In genomic region chr2:86440631-86441391, GRCh38 we compare ENCODE assay signal across 1 cellular context.
TF ChIP-seq lines count a peak whose summit lies in the region.

Gene KDM3A (plus strand): TSS chr2:86441371. CDS start chr2:86442048, 677 bp downstream.

TF ChIP-seq in HepG2, 621 proteins besides CTCF, POLR2A, EP300 and RAD21 (continued from another document and continues in another):
- TF ChIP-seq UBTF (CRISPR knock-in tag; IDR thresholded peaks at IDR 0.05) (peak; percentile 78), ZNF710 (CRISPR knock-in tag; IDR thresholded peaks at IDR 0.05; ENCODE audit: borderline replicate concordance) (no peak; the same call in 1 of the 2 replicates), ZNF329 (CRISPR knock-in tag; IDR thresholded peaks at IDR 0.05; ENCODE audit: low read depth) (peak; percentile 95), FOXK2 (IDR thresholded peaks at IDR 0.05) (peak; percentile 44; the same call in 1 of the 2 replicates), ZHX1 (CRISPR knock-in tag; IDR thresholded peaks at IDR 0.05; ENCODE audit: low read depth) (peak; percentile 96), ZNF850 (CRISPR knock-in tag; conservative IDR thresholded peaks at IDR 0.05) (0 out of 2 replicates have a peak, but pooled peaks have one; percentile 75), NR0B2 (CRISPR knock-in tag; IDR thresholded peaks at IDR 0.05) (peak; percentile 95), PAX8 (CRISPR knock-in tag; IDR thresholded peaks at IDR 0.05; ENCODE audit: borderline replicate concordance) (peak; percentile 62; the same call in 1 of the 2 replicates), NFE2L1 (CRISPR knock-in tag; IDR thresholded peaks at IDR 0.05; ENCODE audit: borderline replicate concordance) (peak; percentile 76; the same call in 1 of the 2 replicates), PCBP1 (IDR thresholded peaks at IDR 0.05; ENCODE audit: borderline replicate concordance, low read depth, low read length) (peak; percentile 99), AFF4 (CRISPR knock-in tag; IDR thresholded peaks at IDR 0.05) (no peak; the same call in 1 of the 2 replicates), GRHL1 (CRISPR knock-in tag; conservative IDR thresholded peaks at IDR 0.05) (no peak), ZNF543 (CRISPR knock-in tag; IDR thresholded peaks at IDR 0.05) (peak; percentile 97), SIX1 (CRISPR knock-in tag; IDR thresholded peaks at IDR 0.05; ENCODE audit: borderline replicate concordance) (peak; percentile 57; the same call in 1 of the 2 replicates), STAG1 (CRISPR knock-in tag; IDR thresholded peaks at IDR 0.05) (no peak), ZNF704 (CRISPR knock-in tag; IDR thresholded peaks at IDR 0.05; ENCODE audit: borderline replicate concordance) (peak; percentile 99), TRIM24 (CRISPR knock-in tag; IDR thresholded peaks at IDR 0.05) (no peak; the same call in 1 of the 2 replicates), ZNF263 (CRISPR knock-in tag; IDR thresholded peaks at IDR 0.05) (peak; percentile 97), ZNF343 (CRISPR knock-in tag; IDR thresholded peaks at IDR 0.05) (peak; percentile 88; the same call in 1 of the 2 replicates), SAFB2 (CRISPR knock-in tag; IDR thresholded peaks at IDR 0.05; ENCODE audit: borderline replicate concordance, low read depth) (peak; percentile 74), KDM5A (IDR thresholded peaks at IDR 0.05; ENCODE audit: borderline replicate concordance, low read length) (peak; percentile 86; the same call in 1 of the 2 replicates), ARID5B (CRISPR knock-in tag; IDR thresholded peaks at IDR 0.05) (peak; percentile 82), ERF (CRISPR knock-in tag; IDR thresholded peaks at IDR 0.05) (peak; percentile 100), ZNF331 (CRISPR knock-in tag; IDR thresholded peaks at IDR 0.05) (peak; percentile 94), ARID4A (CRISPR knock-in tag; IDR thresholded peaks at IDR 0.05; ENCODE audit: borderline replicate concordance) (peak; percentile 95)
